ENCODE assay signal across 18 cellular contexts in genomic region chr5:12848709-12849108, GRCh38.
"Had no signal": no experiment of that assay in that cellular context is flagged by ENCODE, and none has a peak within 500 bp of the region (broad histone marks: within the 10 kb centered on the region; RNA-seq: fewer than 3 reads in every experiment).

No MANE protein-coding gene starts in this region.

- H3K9me3 ChIP-seq: adrenal gland had no signal

- H3K4me3 ChIP-seq: adrenal gland had no signal

- H3K27me3 ChIP-seq: adrenal gland had no signal

- H3K27ac ChIP-seq: adrenal gland had no signal

- DNase-seq: activated CD4-positive, alpha-beta T cell treated with anti-CD3 and anti-CD28 coated beads for 48 hours; activated CD4-positive, alpha-beta T cell treated with anti-CD3 and anti-CD28 coated beads, Interleukin-2, amount 50 U/mL, for 4 hours; activated CD4-positive, CD25-positive, alpha-beta regulatory T cell treated with anti-CD3 and anti-CD28 coated beads, Interleukin-2, amount 50 U/mL, for 72 hours; activated CD8-positive, alpha-beta memory T cell treated with anti-CD3 and anti-CD28 coated beads, Interleukin-2, amount 50 U/mL, for 48 hours; activated CD8-positive, alpha-beta T cell treated with anti-CD3 and anti-CD28 coated beads, Interleukin-2, amount 10 ng/mL, durations not matched to agents 7 days and 5 days; activated naive CD4-positive, alpha-beta T cell treated with anti-CD3 and anti-CD28 coated beads, Interleukin-2, amount 50 U/mL, for 16 hours; activated naive CD8-positive, alpha-beta T cell treated with anti-CD3 and anti-CD28 coated beads, Interleukin-2, amount 10 ng/mL, durations not matched to agents 7 days and 5 days; activated T-cell treated with anti-CD3 and anti-CD28 coated beads, Interleukin-2, amount 50 U/mL, for 1 hour; adrenal gland; aorta; NCI-H1105 treated with DMSO at 0.1 percent for 48 hours; NCI-H146; NCI-H1930; NCI-H2107; NCI-H510A treated with DMSO at 0.1 percent for 48 hours; SHP77 treated with DMSO at 0.1 percent for 48 hours; T-helper 17 cell; T-helper 9 cell had no signal

- H3K36me3 ChIP-seq: adrenal gland had no signal

- H3K4me1 ChIP-seq: adrenal gland had no signal
